In genomic region chr10:78412605-78413004, GRCh38 we compare ENCODE assay signal across 21 cellular contexts.
"Had no signal": no experiment of that assay in that cellular context is flagged by ENCODE, and none has a peak within 500 bp of the region (broad histone marks: within the 10 kb centered on the region; RNA-seq: fewer than 3 reads in every experiment).

No MANE protein-coding gene starts in this region.

- H3K4me3 ChIP-seq: lower lobe of right lung, suprapubic skin, transverse colon had no signal

- H3K27ac ChIP-seq: lower lobe of right lung, suprapubic skin, transverse colon had no signal

- ATAC-seq: activated CD8-positive, alpha-beta T cell treated with anti-CD3 and anti-CD28 coated beads, Interleukin-2, amount 10 ng/mL, durations not matched to agents 7 days and 5 days; left lobe of liver; lower lobe of right lung; SK-N-SH treated with all-trans-retinoic acid at 6 μM for 48 hours; stimulated activated effector memory CD8-positive, alpha-beta T cell treated with anti-CD3 and anti-CD28 coated beads, Interleukin-12 subunit alpha, Interleukin-12 subunit beta, amount 100 ng/mL, for 72 hours; stimulated activated naive CD8-positive, alpha-beta T cell treated with anti-CD3 and anti-CD28 coated beads, Interleukin-15, amount 100 ng/mL, for 72 hours had no signal

- H3K4me3 Mint-ChIP-seq: activated CD8-positive, alpha-beta T cell treated with anti-CD3 and anti-CD28 coated beads, Interleukin-2, amount 10 ng/mL, durations not matched to agents 7 days and 5 days; activated naive CD8-positive, alpha-beta T cell treated with anti-CD3 and anti-CD28 coated beads for 36 hours; dendritic cell treated with granulocyte-macrophage colony-stimulating factor and Interleukin-4, amounts not matched to agents 40 ng/mL and 50 ng/mL, for 4 days; naive B cell; neural crest cell; stimulated activated effector memory CD8-positive, alpha-beta T cell treated with anti-CD3 and anti-CD28 coated beads, Interleukin-12 subunit alpha, Interleukin-12 subunit beta, amount 100 ng/mL, for 72 hours; stimulated activated naive CD8-positive, alpha-beta T cell treated with anti-CD3 and anti-CD28 coated beads, Interleukin-15, amount 100 ng/mL, for 72 hours; T-helper 2 cell treated with Interferon-gamma antibody and Interleukin-4, amounts not matched to agents 5 μg/mL and 100 μg/mL, for 36 hours had no signal

- H3K27ac Mint-ChIP-seq: activated CD8-positive, alpha-beta T cell treated with anti-CD3 and anti-CD28 coated beads, Interleukin-2, amount 10 ng/mL, durations not matched to agents 7 days and 5 days; activated naive CD8-positive, alpha-beta T cell treated with anti-CD3 and anti-CD28 coated beads for 36 hours; dendritic cell treated with granulocyte-macrophage colony-stimulating factor and Interleukin-4, amounts not matched to agents 40 ng/mL and 50 ng/mL, for 4 days; stimulated activated effector memory CD8-positive, alpha-beta T cell treated with anti-CD3 and anti-CD28 coated beads, Interleukin-12 subunit alpha, Interleukin-12 subunit beta, amount 100 ng/mL, for 72 hours; stimulated activated naive CD8-positive, alpha-beta T cell treated with anti-CD3 and anti-CD28 coated beads, Interleukin-15, amount 100 ng/mL, for 72 hours; T-helper 2 cell treated with Interferon-gamma antibody and Interleukin-4, amounts not matched to agents 5 μg/mL and 100 μg/mL, for 36 hours had no signal

- H3K36me3 Mint-ChIP-seq: activated naive CD8-positive, alpha-beta T cell treated with anti-CD3 and anti-CD28 coated beads for 36 hours; naive B cell; stimulated activated effector memory CD8-positive, alpha-beta T cell treated with anti-CD3 and anti-CD28 coated beads, Interleukin-12 subunit alpha, Interleukin-12 subunit beta, amount 100 ng/mL, for 72 hours had no signal

- H3K27me3 Mint-ChIP-seq: activated naive CD8-positive, alpha-beta T cell treated with anti-CD3 and anti-CD28 coated beads for 36 hours; stimulated activated naive CD8-positive, alpha-beta T cell treated with anti-CD3 and anti-CD28 coated beads, Interleukin-15, amount 100 ng/mL, for 72 hours had no signal

- H3K9me3 ChIP-seq: lower lobe of right lung, suprapubic skin, transverse colon had no signal

- H3K4me1 Mint-ChIP-seq: activated naive CD8-positive, alpha-beta T cell treated with anti-CD3 and anti-CD28 coated beads for 36 hours; stimulated activated effector memory CD8-positive, alpha-beta T cell treated with anti-CD3 and anti-CD28 coated beads, Interleukin-12 subunit alpha, Interleukin-12 subunit beta, amount 100 ng/mL, for 72 hours; stimulated activated naive CD8-positive, alpha-beta T cell treated with anti-CD3 and anti-CD28 coated beads, Interleukin-15, amount 100 ng/mL, for 72 hours had no signal

- H3K9me3 Mint-ChIP-seq: activated naive CD8-positive, alpha-beta T cell treated with anti-CD3 and anti-CD28 coated beads for 36 hours; dendritic cell treated with granulocyte-macrophage colony-stimulating factor and Interleukin-4, amounts not matched to agents 40 ng/mL and 50 ng/mL, for 4 days; neural crest cell; stimulated activated effector memory CD8-positive, alpha-beta T cell treated with anti-CD3 and anti-CD28 coated beads, Interleukin-12 subunit alpha, Interleukin-12 subunit beta, amount 100 ng/mL, for 72 hours; stimulated activated naive CD8-positive, alpha-beta T cell treated with anti-CD3 and anti-CD28 coated beads, Interleukin-15, amount 100 ng/mL, for 72 hours; T-helper 2 cell treated with Interferon-gamma antibody and Interleukin-4, amounts not matched to agents 5 μg/mL and 100 μg/mL, for 36 hours had no signal

- H3K27me3 ChIP-seq: suprapubic skin, transverse colon had no signal

- DNase-seq: activated CD4-positive, alpha-beta T cell treated with anti-CD3 and anti-CD28 coated beads for 1 hour; activated CD4-positive, alpha-beta T cell treated with anti-CD3 and anti-CD28 coated beads, Interleukin-2, amount 50 U/mL, for 1 hour; activated CD8-positive, alpha-beta T cell treated with anti-CD3 and anti-CD28 coated beads, Interleukin-2, amount 10 ng/mL, durations not matched to agents 7 days and 5 days; activated naive CD8-positive, alpha-beta T cell treated with anti-CD3 and anti-CD28 coated beads for 36 hours; activated T-cell treated with anti-CD3 and anti-CD28 coated beads, Interleukin-2, amount 50 U/mL, for 1 hour; effector CD4-positive, alpha-beta T cell; erythroblast; foreskin fibroblast; lower lobe of right lung; mesendoderm; naive B cell; stimulated activated CD4-positive, alpha-beta T cell treated with anti-CD3 and anti-CD28 coated beads, Interleukin-12 subunit alpha, Interleukin-12 subunit beta, amount 100 ng/mL, for 4 hours; stimulated activated naive CD8-positive, alpha-beta T cell treated with anti-CD3 and anti-CD28 coated beads, Interleukin-15, amount 100 ng/mL, for 72 hours; transverse colon had no signal

- H3K36me3 ChIP-seq: lower lobe of right lung, suprapubic skin, transverse colon had no signal
